In the genomic region with DNA sequence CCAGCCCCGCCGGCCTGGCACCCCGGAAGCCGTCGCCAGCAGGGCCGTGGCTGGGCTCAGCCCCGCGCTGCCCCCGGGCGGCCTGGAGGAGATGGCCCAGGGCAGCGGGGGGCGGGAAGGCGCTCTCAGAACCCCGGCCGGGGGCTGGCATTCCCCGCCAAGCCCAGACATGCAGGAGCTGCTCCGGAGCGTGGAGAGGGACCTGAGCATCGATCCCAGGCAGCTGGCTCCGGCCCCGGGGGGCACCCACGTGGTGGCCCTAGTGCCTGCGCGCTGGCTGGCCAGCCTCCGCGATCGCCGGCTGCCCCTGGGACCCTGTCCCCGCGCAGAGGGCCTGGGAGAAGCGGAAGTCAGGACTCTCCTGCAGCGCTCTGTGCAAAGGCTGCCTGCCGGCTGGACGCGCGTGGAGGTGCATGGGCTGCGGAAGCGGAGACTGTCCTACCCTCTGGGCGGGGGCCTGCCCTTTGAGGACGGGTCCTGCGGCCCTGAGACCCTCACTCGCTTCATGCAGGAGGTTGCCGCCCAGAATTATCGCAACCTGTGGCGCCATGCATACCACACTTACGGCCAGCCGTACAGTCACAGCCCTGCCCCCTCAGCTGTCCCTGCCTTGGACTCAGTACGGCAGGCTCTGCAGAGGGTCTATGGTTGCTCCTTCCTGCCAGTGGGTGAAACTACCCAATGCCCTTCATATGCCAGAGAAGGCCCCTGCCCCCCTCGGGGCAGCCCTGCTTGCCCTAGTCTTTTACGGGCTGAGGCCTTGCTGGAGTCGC, we compare ENCODE assay signal across 8 cellular contexts. TPM values are rescaled to one million over a fixed set of nuclear protein-coding genes. Genes with fewer than 3 reads are reported as not detected.
DNase-seq lines count a peak whose midpoint lies in the region; ATAC-seq and TF ChIP-seq lines count a peak whose summit lies in the region.

No MANE protein-coding gene starts in this region.

- POLR2A ChIA-PET in CD8-positive, alpha-beta memory T cell (lab: Charles Lee), result interaction anchor here (0.6 to 1.6 kb wide), 7 partner anchors 9 to 1011 kb away, joined by 3 to 14 read pairs (median 3); partner anchors contain the start of genes RPA1 and SMYD4

- TF ChIP-seq EP300 in tibial nerve (IDR thresholded peaks at IDR 0.05), result no peak

- no peak for TF ChIP-seq POLR2A in tibial nerve (IDR thresholded peaks at IDR 0.05)

- H3K36me3 ChIP-seq in CD8-positive, alpha-beta memory T cell (ENCODE audit: insufficient read depth, low read length), result no peaks in the 10 kb centered on the region
- H3K36me3 ChIP-seq in lower lobe of right lung, result peaks cover 37% of the 10 kb centered on the region
- peaks cover 0 to 40% (median 4%) of the 10 kb centered on the region in 3 donors for H3K36me3 ChIP-seq in tibial nerve

- no peaks in the 10 kb centered on the region for H3K9me3 ChIP-seq in CD8-positive, alpha-beta memory T cell (ENCODE audit: low read length)
- H3K9me3 ChIP-seq in lower lobe of right lung (no peaks in the 10 kb centered on the region), tibial nerve (no peaks in the 10 kb centered on the region)

- H3K27me3 Mint-ChIP-seq in CD8-positive, alpha-beta memory T cell, result peaks cover 0 to 2% of the 10 kb centered on the region in 2 donors
- H3K27me3 Mint-ChIP-seq in central memory CD8-positive, alpha-beta T cell, result no peaks in the 10 kb centered on the region

- 21 to 34% methylated on average over 6 to 35 of the region's 51 CpGs for WGBS in tibial nerve, 2 donors

- CTCF ChIA-PET in CD8-positive, alpha-beta memory T cell (lab: Charles Lee), result interaction anchor here (1.3 to 1.5 kb wide), 2 partner anchors 9 to 76 kb away, joined by 3 to 4 read pairs; partner anchors contain the start of gene RILP

- no peak for DNase-seq in CD8-positive, alpha-beta memory T cell
- peak; percentile 57 for DNase-seq in NCI-H146 (lab: John Stamatoyannopoulos, UW)
- no peak for DNase-seq in central memory CD8-positive, alpha-beta T cell (ENCODE audit: low spot score in 2 of 2)
- DNase-seq in lower lobe of right lung, result peak; percentile 72
- DNase-seq in tibial nerve (ENCODE audit: low spot score in 2 of 2), result no peak
- DNase-seq in LoVo (ENCODE audit: low spot score), result no peak
- DNase-seq in activated effector memory CD4-positive, alpha-beta T cell treated with Interleukin-2 at 50 U/mL for 16 hours, result no peak

- H3K27ac Mint-ChIP-seq in CD8-positive, alpha-beta memory T cell, result peak overlapping the region in 4 of 8 donors; percentile 33 to 74 (median 71)
- H3K27ac Mint-ChIP-seq in central memory CD8-positive, alpha-beta T cell (ENCODE audit: low read depth), result peak overlapping the region; percentile 44

- peak overlapping the region; percentile 69 to 87 (median 81) for H3K4me3 Mint-ChIP-seq in CD8-positive, alpha-beta memory T cell
- H3K4me3 Mint-ChIP-seq in central memory CD8-positive, alpha-beta T cell, result peak overlapping the region; percentile 75

- peaks cover 42% of the 10 kb centered on the region for H3K4me1 ChIP-seq in CD8-positive, alpha-beta memory T cell (ENCODE audit: insufficient read depth, low read length)
- H3K4me1 ChIP-seq in lower lobe of right lung (peaks cover 76% of the 10 kb centered on the region), tibial nerve (peaks cover 0 to 72% (median 34%) of the 10 kb centered on the region in 4 donors)

- H3K36me3 Mint-ChIP-seq in CD8-positive, alpha-beta memory T cell, result peaks cover 0 to 33% (median 6%) of the 10 kb centered on the region in 3 donors
- H3K36me3 Mint-ChIP-seq in central memory CD8-positive, alpha-beta T cell (ENCODE audit: insufficient read depth), result peaks cover 16% of the 10 kb centered on the region

- peaks cover 32 to 63% (median 35%) of the 10 kb centered on the region in 3 donors for H3K4me1 Mint-ChIP-seq in CD8-positive, alpha-beta memory T cell
- H3K4me1 Mint-ChIP-seq in central memory CD8-positive, alpha-beta T cell, result peaks cover 35% of the 10 kb centered on the region

- no peak for TF ChIP-seq CTCF in lower lobe of right lung (IDR thresholded peaks at IDR 0.05)
- TF ChIP-seq CTCF in tibial nerve (IDR thresholded peaks at IDR 0.05), result no peak

- H3K4me3 ChIP-seq in CD8-positive, alpha-beta memory T cell (ENCODE audit: low read length), result peak overlapping the region; percentile 65
- H3K4me3 ChIP-seq in lower lobe of right lung (peak overlapping the region; percentile 80), tibial nerve (peak overlapping the region; percentile 67 to 90 (median 72))

- H3K27me3 ChIP-seq in CD8-positive, alpha-beta memory T cell (ENCODE audit: insufficient read depth, low read length, poor library complexity, severe bottlenecking), result no peaks in the 10 kb centered on the region
- H3K27me3 ChIP-seq in lower lobe of right lung (ENCODE audit: low read depth) (no peaks in the 10 kb centered on the region), tibial nerve (no peaks in the 10 kb centered on the region)

- ATAC-seq in GM21529 (IDR thresholded peaks at IDR 0.05; ENCODE audit: unreplicated experiment) (peak; percentile 28), lower lobe of right lung (peak; percentile 69 to 73)
- peak; percentile 50 for ATAC-seq in central memory CD8-positive, alpha-beta T cell (replicated peaks; ENCODE audit: extremely low read depth, poor library complexity, severe bottlenecking)

- H3K9me3 Mint-ChIP-seq in CD8-positive, alpha-beta memory T cell, result no peaks in the 10 kb centered on the region
- H3K9me3 Mint-ChIP-seq in central memory CD8-positive, alpha-beta T cell, result no peaks in the 10 kb centered on the region

- H3K27ac ChIP-seq in CD8-positive, alpha-beta memory T cell (ENCODE audit: low read depth, low read length), result peak overlapping the region; percentile 59
- H3K27ac ChIP-seq in lower lobe of right lung, result peak overlapping the region; percentile 94
- H3K27ac ChIP-seq in tibial nerve, result peak overlapping the region; percentile 68 to 95 (median 86)

- intact Hi-C loops in lower lobe of right lung (cut with DNase I), result loop anchor here (5.0 kb wide), 1 partner anchor 57 kb away; no protein-coding TSS in a partner anchor

RNA-seq across cellular contexts. Expression of gene WDR81, which starts 0.6 kb away (rescaled TPM):
- total RNA-seq in CD8-positive, alpha-beta memory T cell, result 10 to 100 TPM; 21.1 to 23.7 TPM
- polyA plus RNA-seq in CD8-positive, alpha-beta memory T cell, result 20.4 TPM
- total RNA-seq in lower lobe of right lung (49.9 TPM), tibial nerve (100 to 1,000 TPM in 2 of 4 donors, 10 to 100 TPM in 2; 54.4 to 111 (median 92.0) TPM)

RNA-seq across cellular contexts. Expression of gene TLCD2, which starts 14.9 kb away (rescaled TPM):
- under 1 TPM; 0.09 to 0.22 TPM for total RNA-seq in CD8-positive, alpha-beta memory T cell
- 0.32 TPM for polyA plus RNA-seq in CD8-positive, alpha-beta memory T cell
- total RNA-seq in lower lobe of right lung (13.4 TPM), tibial nerve (10 to 100 TPM in 3 of 4 donors, 1 to 10 TPM in 1; 7.5 to 11.8 (median 11.1) TPM)

RNA-seq across cellular contexts. Expression of gene SERPINF2, which starts 17.6 kb away (rescaled TPM):
- total RNA-seq in CD8-positive, alpha-beta memory T cell, result under 1 TPM; 0.13 to 0.33 TPM
- not detected for polyA plus RNA-seq in CD8-positive, alpha-beta memory T cell
- total RNA-seq in lower lobe of right lung (24.1 TPM), tibial nerve (10 to 100 TPM in 2 of 4 donors, 1 to 10 TPM in 2; 6.1 to 21.3 (median 11.4) TPM)

RNA-seq across cellular contexts. Expression of gene SERPINF1, which starts 36.8 kb away (rescaled TPM):
- 1 to 10 TPM; 1.2 to 2.1 TPM for total RNA-seq in CD8-positive, alpha-beta memory T cell
- 2.4 TPM for polyA plus RNA-seq in CD8-positive, alpha-beta memory T cell
- 204 TPM for total RNA-seq in lower lobe of right lung
- 1,000 to 10,000 TPM in 1 of 4 donors, 100 to 1,000 TPM in 3; 720 to 2,221 (median 908) TPM for total RNA-seq in tibial nerve

RNA-seq across cellular contexts. Expression of gene PRPF8, which starts 40.4 kb away (rescaled TPM):
- total RNA-seq in CD8-positive, alpha-beta memory T cell, result 100 to 1,000 TPM; 430 to 447 TPM
- 209 TPM for polyA plus RNA-seq in CD8-positive, alpha-beta memory T cell
- total RNA-seq in lower lobe of right lung, result 280 TPM
- total RNA-seq in tibial nerve, result 100 to 1,000 TPM; 176 to 235 (median 194) TPM

Comparison
In these comparisons a context has a peak if more than half of its experiments do, and no peak if none do; other contexts are left out.
1. DNase-seq: peak in NCI-H146 (single experiment) and lower lobe of right lung (single experiment); none in CD8-positive, alpha-beta memory T cell (0 of 5), central memory CD8-positive, alpha-beta T cell (0 of 2), tibial nerve (0 of 2), LoVo (single experiment) and activated effector memory CD4-positive, alpha-beta T cell treated with Interleukin-2 at 50 U/mL for 16 hours (single experiment).
2. RNA of gene TLCD2, which starts 14.9 kb away (total RNA-seq): 13.4 TPM in lower lobe of right lung (single experiment) and 7.5 to 11.8 TPM in tibial nerve; 0.09 to 0.22 TPM in CD8-positive, alpha-beta memory T cell; every median in the first group is over 4 times any median in the second.
3. RNA of gene SERPINF2, which starts 17.6 kb away (total RNA-seq): 24.1 TPM in lower lobe of right lung (single experiment) and 6.1 to 21.3 TPM in tibial nerve; 0.13 to 0.33 TPM in CD8-positive, alpha-beta memory T cell; every median in the first group is over 4 times any median in the second.
4. Peak in every context shown above with its lines, with median percentiles within 50 percentile points of each other: H3K27ac ChIP-seq, H3K4me3 ChIP-seq and ATAC-seq.